Comparison of ENCODE assay signal across 8 cellular contexts in the genomic region with DNA sequence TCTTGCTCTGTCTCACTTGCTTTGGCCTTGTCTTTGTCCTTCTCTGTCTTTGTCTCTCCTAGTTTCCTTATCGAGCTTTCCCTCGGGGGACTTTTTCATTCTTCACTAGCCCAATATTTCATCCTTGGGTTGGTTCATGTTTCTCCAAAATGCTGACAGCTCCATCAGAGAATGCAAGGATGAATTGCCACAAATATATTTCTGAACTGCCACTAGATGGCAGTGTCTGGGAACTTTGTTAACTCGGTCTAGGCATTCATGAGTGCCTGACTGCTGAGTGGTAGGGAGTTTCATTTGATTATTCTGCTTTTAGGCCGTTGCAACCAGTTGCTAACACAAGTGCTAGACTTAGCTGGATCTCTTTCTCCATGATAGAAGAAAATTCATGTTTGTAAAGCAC.
DNase-seq lines count a peak whose midpoint lies in the region; ATAC-seq, FAIRE-seq and TF ChIP-seq lines count a peak whose summit lies in the region.

No MANE protein-coding gene starts in this region.

- ATAC-seq in GM18907 (IDR thresholded peaks at IDR 0.05; ENCODE audit: unreplicated experiment) (peak; percentile 77), IMR-90 (ENCODE audit: low read depth) (peak; percentile 83), GM12878 (peak; percentile 90)
- ATAC-seq in stimulated activated memory B cell treated with anti-CD40 and anti-IgM and Interleukin-4, amounts not matched to agents 10 μg/mL and 1 μg/mL and 100 μg/mL, for 72 hours: peak; percentile 45

- H3K4me3 ChIP-seq in AG10803 (ENCODE audit: low read length): no peak overlapping the region
- H3K4me3 ChIP-seq in IMR-90 (ENCODE audit: insufficient read depth, low read depth, low read length): no peak overlapping the region
- no peak overlapping the region for H3K4me3 ChIP-seq in GM12878
- H3K4me3 ChIP-seq in iPS-20b (ENCODE audit: low read length): no peak overlapping the region

- no peak overlapping the region for H3K27ac ChIP-seq in IMR-90 (ENCODE audit: insufficient read depth, low read length)
- no peak overlapping the region for H3K27ac ChIP-seq in GM12878 (ENCODE audit: control insufficient read depth, insufficient read depth)
- no peak overlapping the region for H3K27ac ChIP-seq in iPS-20b (ENCODE audit: low read length)

- H3K27me3 ChIP-seq in IMR-90 (ENCODE audit: control insufficient read depth, insufficient read depth, low read length) (peaks cover 1% of the 10 kb centered on the region; the same call in 1 of the 2 replicates), GM12878 (replicated peaks in 1 of 2; ENCODE audit: control insufficient read depth in 2 of 2, insufficient read depth in 2 of 2, low read length in 1 of 2) (no peaks in the 10 kb centered on the region), iPS-20b (ENCODE audit: insufficient read depth, low read length) (no peaks in the 10 kb centered on the region)

- peak; percentile 64 for TF ChIP-seq CTCF in AG10803 (conservative IDR thresholded peaks at IDR 0.05; ENCODE audit: low read length)
- peak; percentile 66 for TF ChIP-seq CTCF in IMR-90 (conservative IDR thresholded peaks at IDR 0.05; ENCODE audit: low read depth, low read length)
- peak; percentile 51 to 71 (median 57) for TF ChIP-seq CTCF in GM12878 (IDR thresholded peaks at IDR 0.05 in 2 of 3, conservative IDR thresholded peaks at IDR 0.05 in 1 of 3; ENCODE audit: control insufficient read depth in 2 of 3, extremely low read depth in 1 of 3, insufficient read depth in 1 of 3, low read depth in 3 of 3, low read length in 3 of 3)

- no peak overlapping the region for H2BK120ac ChIP-seq in IMR-90 (ENCODE audit: low read depth, low read length)

- FAIRE-seq in GM12878 (lab: Jason Lieb, UNC): peak; percentile 93

- no peaks in the 10 kb centered on the region for H3K36me3 Mint-ChIP-seq in stimulated activated memory B cell treated with anti-CD40 and anti-IgM and Interleukin-4, amounts not matched to agents 10 μg/mL and 1 μg/mL and 100 μg/mL, for 72 hours

- intact Hi-C loops in IMR-90 (cut with micrococcal nuclease) (loop anchor here (1.0 to 5.0 kb wide), 5 partner anchors 66 to 339 kb away; no protein-coding TSS in a partner anchor), GM12878 (cut with micrococcal nuclease; ENCODE audit: unreplicated experiment) (loop anchor here (1.0 to 5.0 kb wide), 4 partner anchors 196 to 340 kb away; a partner anchor contains a TSS)

- no peak for TF ChIP-seq EP300 in GM12878 (IDR thresholded peaks at IDR 0.05; ENCODE audit: borderline replicate concordance in 1 of 2, control insufficient read depth in 1 of 2, low read depth in 2 of 2, low read length in 2 of 2)

- no peaks in the 10 kb centered on the region for H3K79me2 ChIP-seq in GM12878 (ENCODE audit: control insufficient read depth, insufficient read depth, low read length)

- H3K9me3 ChIP-seq in IMR-90 (ENCODE audit: control insufficient read depth, insufficient read depth, low read length) (no peaks in the 10 kb centered on the region), GM12878 (replicated peaks; ENCODE audit: control insufficient read depth, insufficient read depth, low read length) (no peaks in the 10 kb centered on the region), iPS-20b (ENCODE audit: insufficient read depth, low read depth, low read length) (peaks cover 6% of the 10 kb centered on the region; the same call in 1 of the 2 replicates)

- H4K91ac ChIP-seq in IMR-90 (ENCODE audit: insufficient read depth, low read depth, low read length): no peak overlapping the region

- no peak overlapping the region for H2BK5ac ChIP-seq in IMR-90 (ENCODE audit: low read depth, low read length, poor library complexity, severe bottlenecking)

- no peak overlapping the region for H3K4ac ChIP-seq in IMR-90 (ENCODE audit: low read depth, low read length)

- no peak overlapping the region for H4K8ac ChIP-seq in IMR-90 (ENCODE audit: low read depth in 2 of 2, low read length in 2 of 2)

- peak; percentile 62 for DNase-seq in AG10803 (ENCODE audit: low read depth)
- peak; percentile 57 for DNase-seq in IMR-90
- DNase-seq in GM12878 (ENCODE audit: low read depth, low spot score): peak; percentile 19
- no peak for DNase-seq in NCI-H2029 (lab: John Stamatoyannopoulos, UW)
- no peak for DNase-seq in NK-92 treated with Interleukin-12 subunit alpha and Interleukin-12 subunit beta, amount 100 ng/mL, for 24 hours (lab: John Stamatoyannopoulos, UW)

- H3K23ac ChIP-seq in IMR-90 (ENCODE audit: low read depth, low read length): no peak overlapping the region

- H2BK15ac ChIP-seq in IMR-90 (ENCODE audit: low read depth, low read length): no peak overlapping the region

- H3K27me3 Mint-ChIP-seq in stimulated activated memory B cell treated with anti-CD40 and anti-IgM and Interleukin-4, amounts not matched to agents 10 μg/mL and 1 μg/mL and 100 μg/mL, for 72 hours: no peaks in the 10 kb centered on the region

- H3K18ac ChIP-seq in IMR-90 (ENCODE audit: low read depth, low read length): no peak overlapping the region

- H2AFZ ChIP-seq in IMR-90 (replicated peaks; ENCODE audit: low read length, poor library complexity) (no peak overlapping the region), GM12878 (ENCODE audit: control insufficient read depth, low read depth, low read length) (no peak overlapping the region)

- SMC1A ChIA-PET in GM12878 (lab: Charles Lee; ENCODE audit: uncharacterized antibody, unreplicated experiment): interaction anchor here (0.6 to 3.2 kb wide), 30 partner anchors 10 to 451 kb away, joined by 3 to 40 read pairs (median 3); no protein-coding TSS in a partner anchor

- no peak overlapping the region for H3K4me2 ChIP-seq in IMR-90 (ENCODE audit: low read depth, low read length)
- H3K4me2 ChIP-seq in GM12878 (ENCODE audit: control insufficient read depth, insufficient read depth): no peak overlapping the region

- H3K4me1 ChIP-seq in IMR-90 (ENCODE audit: control insufficient read depth, insufficient read depth, low read length): no peaks in the 10 kb centered on the region
- H3K4me1 ChIP-seq in GM12878 (ENCODE audit: control insufficient read depth, insufficient read depth, low read length): no peaks in the 10 kb centered on the region
- H3K4me1 ChIP-seq in iPS-20b (ENCODE audit: insufficient read depth, low read length): 0 out of 2 replicates have a peak, but pooled peaks cover 6% of the 10 kb centered on the region

- no TSS peak for BruUV-seq in IMR-90 (replicated peaks; lab: Mats Ljungman, UMichigan)
- no TSS peak for BruUV-seq in GM12878 (replicated peaks; lab: Mats Ljungman, UMichigan)

- H4K20me1 ChIP-seq in IMR-90 (ENCODE audit: insufficient read depth, low read length) (no peaks in the 10 kb centered on the region), GM12878 (ENCODE audit: control insufficient read depth, insufficient read depth) (no peaks in the 10 kb centered on the region; the same call in 1 of the 2 replicates)

- H3K14ac ChIP-seq in IMR-90 (replicated peaks; ENCODE audit: low read depth, low read length): no peak overlapping the region

- no peak overlapping the region for H3K56ac ChIP-seq in IMR-90 (ENCODE audit: extremely low read depth, insufficient read depth, low read length)

- in situ Hi-C loops in IMR-90 (cut with MboI; ENCODE audit: low sequenced_read_pairs): loop anchor here (10.0 kb wide), 1 partner anchor 342 kb away; no protein-coding TSS in a partner anchor
- in situ Hi-C loops in GM12878 (cut with MboI): loop anchor here (10.0 kb wide), 1 partner anchor 302 kb away; no protein-coding TSS in a partner anchor

- H2AK5ac ChIP-seq in IMR-90 (ENCODE audit: low read depth, low read length): no peak overlapping the region

- no peaks in the 10 kb centered on the region for H3K9me1 ChIP-seq in IMR-90 (ENCODE audit: insufficient read depth, low read length)

- RAD21 ChIA-PET in GM12878 (lab: Charles Lee; ENCODE audit: unreplicated experiment): interaction anchor here (0.6 to 2.7 kb wide), 20 partner anchors 20 to 466 kb away, joined by 3 to 23 read pairs (median 4); a partner anchor contains a TSS

- H3K79me1 ChIP-seq in IMR-90 (ENCODE audit: low read depth in 1 of 2, low read length in 2 of 2): no peaks in the 10 kb centered on the region

- H3K4me3 Mint-ChIP-seq in stimulated activated memory B cell treated with anti-CD40 and anti-IgM and Interleukin-4, amounts not matched to agents 10 μg/mL and 1 μg/mL and 100 μg/mL, for 72 hours: no peak overlapping the region

- H3K9me3 Mint-ChIP-seq in stimulated activated memory B cell treated with anti-CD40 and anti-IgM and Interleukin-4, amounts not matched to agents 10 μg/mL and 1 μg/mL and 100 μg/mL, for 72 hours: no peaks in the 10 kb centered on the region

- CTCF ChIA-PET in IMR-90 (lab: Yijun Ruan, JAX) (interaction anchor here (0.6 to 1.4 kb wide), 11 partner anchors 13 to 451 kb away, joined by 3 to 4 read pairs (median 3); no protein-coding TSS in a partner anchor), GM12878 (lab: Yijun Ruan, JAX) (interaction anchor here (0.6 to 3.1 kb wide), 54 partner anchors 10 to 840 kb away, joined by 3 to 73 read pairs (median 5); no protein-coding TSS in a partner anchor)

- 0% methylated on average over 1 of the region's 4 CpGs; no CpG with 5 or more reads in 1 of the 2 experiments for WGBS in IMR-90 (ENCODE audit: extremely low coverage in 2 of 2, insufficient read length in 1 of 2), 2 experiments
- 1% methylated on average over 4 of the region's 4 CpGs for WGBS in GM12878 (ENCODE audit: insufficient coverage, insufficient replicate concordance, low lambda C conversion rate, missing lambda C conversion rate)

- TF ChIP-seq RAD21 in IMR-90 (IDR thresholded peaks at IDR 0.05; ENCODE audit: low read length) (peak; percentile 56), GM12878 (IDR thresholded peaks at IDR 0.05; ENCODE audit: insufficient read depth, low read depth, low read length) (peak; percentile 77)

- no peak overlapping the region for H3K27ac Mint-ChIP-seq in stimulated activated memory B cell treated with anti-CD40 and anti-IgM and Interleukin-4, amounts not matched to agents 10 μg/mL and 1 μg/mL and 100 μg/mL, for 72 hours

- H3K4me1 Mint-ChIP-seq in stimulated activated memory B cell treated with anti-CD40 and anti-IgM and Interleukin-4, amounts not matched to agents 10 μg/mL and 1 μg/mL and 100 μg/mL, for 72 hours: no peaks in the 10 kb centered on the region

- POLR2A ChIA-PET in IMR-90 (lab: Charles Lee; ENCODE audit: unreplicated experiment): no interaction called here
- POLR2A ChIA-PET in GM12878 (lab: Charles Lee): interaction anchor here (1.1 kb wide), 1 partner anchor 200 kb away, joined by 3 read pairs; no protein-coding TSS in a partner anchor

- no peak overlapping the region for H4K5ac ChIP-seq in IMR-90 (ENCODE audit: low read depth, low read length)

- TF ChIP-seq POLR2A in IMR-90 (IDR thresholded peaks at IDR 0.05; ENCODE audit: low read depth, low read length): no peak
- no peak for TF ChIP-seq POLR2A in GM12878 (IDR thresholded peaks at IDR 0.05; ENCODE audit: low read depth, low read length)

- H2AK9ac ChIP-seq in IMR-90 (replicated peaks; ENCODE audit: low read depth, low read length, poor library complexity): no peak overlapping the region

- H3K9ac ChIP-seq in IMR-90 (ENCODE audit: low read depth, low read length) (no peak overlapping the region), GM12878 (ENCODE audit: control insufficient read depth, insufficient read depth, low read length) (no peak overlapping the region), iPS-20b (ENCODE audit: low read depth, low read length) (0 out of 2 replicates have a peak overlapping the region, but pooled peaks have one; percentile 21)

- H3K36me3 ChIP-seq in IMR-90 (ENCODE audit: control insufficient read depth, insufficient read depth, low read length) (no peaks in the 10 kb centered on the region), GM12878 (ENCODE audit: control insufficient read depth in 2 of 2, insufficient read depth in 2 of 2, low read length in 1 of 2) (no peaks in the 10 kb centered on the region), iPS-20b (ENCODE audit: insufficient read depth, low read depth, low read length) (no peaks in the 10 kb centered on the region)

- no peak overlapping the region for H2BK20ac ChIP-seq in IMR-90 (ENCODE audit: low read depth, low read length)

- dilution Hi-C loops in IMR-90 (cut with HindIII; ENCODE audit: low sequenced_read_pairs, unreplicated experiment): no loop called here

Comparison
In these comparisons a context has a peak if more than half of its experiments do, and no peak if none do; other contexts are left out.
1. DNase-seq: peak in AG10803 (single experiment), IMR-90 (single experiment) and GM12878 (single experiment); none in NCI-H2029 (single experiment) and NK-92 treated with Interleukin-12 subunit alpha and Interleukin-12 subunit beta, amount 100 ng/mL, for 24 hours (single experiment).
2. Peak in every context shown above with its lines, with median percentiles within 50 percentile points of each other: CTCF ChIP-seq and ATAC-seq.